In the genomic region with DNA sequence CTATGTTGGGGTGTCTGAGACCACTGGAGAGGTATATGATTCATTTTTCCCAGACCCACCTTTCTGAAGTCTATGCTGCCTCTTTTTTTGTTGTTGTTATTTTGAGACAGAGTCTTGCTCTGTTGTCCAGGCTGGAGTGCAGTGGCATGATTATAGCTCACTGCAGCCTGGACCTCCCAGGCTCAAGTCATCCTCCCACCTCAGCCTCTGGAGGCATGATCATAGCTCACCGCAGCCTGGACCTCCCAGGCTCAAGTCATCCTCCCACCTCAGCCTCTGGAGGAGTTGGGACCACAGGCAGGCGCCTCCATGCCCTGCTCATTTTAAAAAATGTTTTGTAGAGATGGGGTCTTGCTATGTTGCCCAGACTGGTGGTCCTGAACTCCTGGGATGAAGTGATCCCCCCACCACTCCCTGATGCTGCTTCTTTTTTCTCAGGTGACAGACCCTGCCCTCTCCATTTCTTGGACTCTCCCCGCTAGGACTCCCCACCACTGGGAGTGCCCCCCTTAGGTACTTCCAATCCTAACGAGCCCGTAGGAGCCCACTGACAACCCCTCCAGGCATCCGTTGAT, we compare ENCODE assay signal across 8 cellular contexts. TPM values are rescaled to one million over a fixed set of nuclear protein-coding genes. Genes with fewer than 3 reads are reported as not detected.
A peak's percentile ranks its signal among the peaks of the same experiment; 100 is the strongest.
DNase-seq lines count a peak whose midpoint lies in the region; ATAC-seq and TF ChIP-seq lines count a peak whose summit lies in the region.

No MANE protein-coding gene starts in this region.

- CTCF ChIA-PET in activated B cell treated with CpG ODN at 0.5 μM for 24 hours (lab: Charles Lee): interaction anchor here (1.7 kb wide), 1 partner anchor 40 kb away, joined by 5 read pairs; no protein-coding TSS in a partner anchor

- no peaks in the 10 kb centered on the region for H3K9me2 ChIP-seq in GM23338 (ENCODE audit: insufficient read depth)

- H3K36me3 Mint-ChIP-seq in GM23338 (ENCODE audit: low read depth) (no peaks in the 10 kb centered on the region), activated B cell treated with CpG ODN at 0.5 μM for 24 hours (ENCODE audit: low read depth) (peaks cover 27% of the 10 kb centered on the region), glutamatergic neuron (ENCODE audit: unreplicated experiment) (no peaks in the 10 kb centered on the region)

- H3K27ac ChIP-seq in GM23338 (ENCODE audit: low read depth) (no peak overlapping the region), skin epidermis (peak overlapping the region in 18 of 21 experiments; percentile 76 to 97 (median 89))

- H2AFZ ChIP-seq in GM23338: peak overlapping the region; percentile 88; the same call in 1 of the 2 replicates

- H3K27me3 ChIP-seq in GM23338 (ENCODE audit: insufficient read depth): no peaks in the 10 kb centered on the region

- no peaks in the 10 kb centered on the region for H3F3A ChIP-seq in GM23338 (replicated peaks; ENCODE audit: low read depth)

- H3K36me3 ChIP-seq in GM23338 (ENCODE audit: insufficient read depth): no peaks in the 10 kb centered on the region

- intact Hi-C loops in activated B cell treated with CpG ODN at 0.5 μM for 24 hours (cut with micrococcal nuclease): loop anchor here (10.0 kb wide), 1 partner anchor 91 kb away; the partner anchor contains the start of gene PEX11G

- H3K27me3 Mint-ChIP-seq in GM23338 (ENCODE audit: insufficient read depth, low read depth, poor library complexity) (peaks cover 3% of the 10 kb centered on the region), activated B cell treated with CpG ODN at 0.5 μM for 24 hours (no peaks in the 10 kb centered on the region), glutamatergic neuron (ENCODE audit: unreplicated experiment) (peaks cover 8% of the 10 kb centered on the region)

- no peak for ATAC-seq in GM23338
- no peak for ATAC-seq in activated B cell treated with CpG ODN at 0.5 μM for 24 hours (ENCODE audit: low read depth)
- ATAC-seq in HG03565 (IDR thresholded peaks at IDR 0.05; ENCODE audit: unreplicated experiment): no peak

- H3K4me3 ChIP-seq in GM23338 (peak overlapping the region; percentile 96), skin epidermis (peak overlapping the region; percentile 79 to 99 (median 90))

- H3K27ac Mint-ChIP-seq in GM23338 (no peak overlapping the region), activated B cell treated with CpG ODN at 0.5 μM for 24 hours (peak overlapping the region; percentile 87), glutamatergic neuron (ENCODE audit: unreplicated experiment) (peak overlapping the region; percentile 68)

- H3K4me1 Mint-ChIP-seq in GM23338 (peaks cover 10% of the 10 kb centered on the region), activated B cell treated with CpG ODN at 0.5 μM for 24 hours (peaks cover 36% of the 10 kb centered on the region), glutamatergic neuron (ENCODE audit: low read depth, unreplicated experiment) (peaks cover 6% of the 10 kb centered on the region)

- peak overlapping the region; percentile 98 for H3K4me2 ChIP-seq in GM23338

- H3K9me3 Mint-ChIP-seq in GM23338: no peaks in the 10 kb centered on the region
- no peaks in the 10 kb centered on the region for H3K9me3 Mint-ChIP-seq in activated B cell treated with CpG ODN at 0.5 μM for 24 hours
- peaks cover 9% of the 10 kb centered on the region for H3K9me3 Mint-ChIP-seq in glutamatergic neuron (ENCODE audit: unreplicated experiment)

- peak overlapping the region; percentile 89 for H3K4me3 Mint-ChIP-seq in GM23338
- peak overlapping the region; percentile 92 for H3K4me3 Mint-ChIP-seq in activated B cell treated with CpG ODN at 0.5 μM for 24 hours
- peak overlapping the region; percentile 93 for H3K4me3 Mint-ChIP-seq in glutamatergic neuron (ENCODE audit: unreplicated experiment)

- peaks cover 36% of the 10 kb centered on the region for H3K79me2 ChIP-seq in GM23338 (replicated peaks; ENCODE audit: insufficient read depth)

- peaks cover 11% of the 10 kb centered on the region for H3K4me1 ChIP-seq in GM23338 (ENCODE audit: insufficient read depth)

- H4K20me1 ChIP-seq in GM23338 (replicated peaks; ENCODE audit: insufficient read depth): no peaks in the 10 kb centered on the region; the same call in none of the 2 replicates

- TF ChIP-seq CTCF in GM23338 (conservative IDR thresholded peaks at IDR 0.05; ENCODE audit: low read depth in 2 of 2): no peak
- TF ChIP-seq CTCF in activated B cell treated with CpG ODN at 0.5 μM for 24 hours (IDR thresholded peaks at IDR 0.05): no peak
- no peak for TF ChIP-seq CTCF in glutamatergic neuron (IDR thresholded peaks at IDR 0.05; ENCODE audit: partially characterized antibody, unreplicated experiment)

- DNase-seq in GM23338 (ENCODE audit: low spot score) (no peak), activated B cell treated with CpG ODN at 0.5 μM for 24 hours (no peak), glutamatergic neuron (no peak), SIG-M5 (lab: John Stamatoyannopoulos, UW) (no peak), NCI-H1092 (lab: John Stamatoyannopoulos, UW) (no peak), NCI-H524 (lab: John Stamatoyannopoulos, UW) (no peak)

- POLR2A ChIA-PET in activated B cell treated with CpG ODN at 0.5 μM for 24 hours (lab: Charles Lee): interaction anchor here (0.6 to 2.6 kb wide), 4 partner anchors 45 to 851 kb away, joined by 3 to 8 read pairs (median 6); partner anchors contain the start of genes ARHGEF18 and VAV1

TF ChIP-seq in GM23338, 12 proteins besides CTCF, POLR2A, EP300 and RAD21 (continues in another document):
- TF ChIP-seq ZNF114 (CRISPR knock-in tag; IDR thresholded peaks at IDR 0.05) (no peak), REST (IDR thresholded peaks at IDR 0.05; ENCODE audit: unreplicated experiment) (no peak), STAT1 (IDR thresholded peaks at IDR 0.05; ENCODE audit: unreplicated experiment) (no peak), EZH2phosphoT487 (IDR thresholded peaks at IDR 0.05; ENCODE audit: unreplicated experiment) (no peak), ZNF331 (CRISPR knock-in tag; IDR thresholded peaks at IDR 0.05; ENCODE audit: low read depth) (no peak), POLR2AphosphoS5 (IDR thresholded peaks at IDR 0.05; ENCODE audit: low read depth) (no peak)

RNA-seq across cellular contexts. Expression of gene ARHGEF18, which starts 45.3 kb away (rescaled TPM):
- 44.0 and 47.6 TPM in 2 replicates for total RNA-seq in GM23338 (2014; rRNA removed; shearing (Covaris generic))
- polyA plus RNA-seq in GM23338 (2016; fragmentation: Nextera tagmentation; extraction: Ambion mirVana): 12.8 and 14.6 TPM in 2 replicates
- total RNA-seq in activated B cell treated with CpG ODN at 0.5 μM for 24 hours: 45.8 and 51.9 TPM in 2 replicates
- 44.1 TPM for total RNA-seq in glutamatergic neuron (ENCODE audit: unreplicated experiment)
